In the genomic region with DNA sequence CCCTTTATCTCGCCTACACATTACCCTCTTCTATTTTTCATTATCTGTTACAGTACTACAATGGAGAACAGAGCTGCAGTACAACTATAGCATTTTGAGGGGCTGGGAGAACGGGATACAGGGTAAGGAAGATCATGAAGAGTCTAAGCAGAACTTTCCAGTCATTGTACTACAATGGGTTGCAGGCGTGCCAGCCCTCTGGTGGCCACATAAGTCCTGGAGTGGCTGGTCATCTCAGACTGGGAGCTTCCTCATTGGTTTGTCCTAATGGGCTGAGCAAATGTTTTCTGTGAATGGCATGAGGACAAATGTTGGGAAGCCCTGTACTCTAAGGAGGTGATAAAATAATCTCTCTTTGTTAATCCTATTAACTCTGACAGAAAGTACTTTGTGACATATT, we compare ENCODE assay signal across 9 cellular contexts. TPM values are rescaled to one million over a fixed set of nuclear protein-coding genes. Genes with fewer than 3 reads are reported as not detected.
DNase-seq lines count a peak whose midpoint lies in the region; ATAC-seq and TF ChIP-seq lines count a peak whose summit lies in the region.
"Had no signal": no experiment of that assay in that cellular context is flagged by ENCODE, and none has a peak within 500 bp of the region (broad histone marks: within the 10 kb centered on the region; RNA-seq: fewer than 3 reads in every experiment).

No MANE protein-coding gene starts in this region.

- H2AFZ ChIP-seq in GM23338, result no peak overlapping the region

- DNase-seq in AG09319 (ENCODE audit: extremely low read depth, low read depth) (no peak), GM23338 (ENCODE audit: low spot score) (peak; percentile 78), RWPE2 (ENCODE audit: low spot score) (no peak), iPS DF 4.7 (ENCODE audit: extremely low read depth, low spot score) (peak; percentile 30), germinal center (ENCODE audit: low spot score) (no peak)
- DNase-seq in stimulated activated naive CD4-positive, alpha-beta T cell (lab: John Stamatoyannopoulos, UW), result no peak
- DNase-seq: stimulated activated naive CD8-positive, alpha-beta T cell treated with anti-CD3 and anti-CD28 coated beads, Interleukin-15, amount 100 ng/mL, for 72 hours had no signal

- H3K27me3 ChIP-seq in GM23338 (ENCODE audit: insufficient read depth) (no peaks in the 10 kb centered on the region), RWPE2 (ENCODE audit: insufficient read depth, poor library complexity, severe bottlenecking) (no peaks in the 10 kb centered on the region)

- H3K9me2 ChIP-seq in GM23338 (ENCODE audit: insufficient read depth), result no peaks in the 10 kb centered on the region

- no peaks in the 10 kb centered on the region for H3F3A ChIP-seq in GM23338 (replicated peaks; ENCODE audit: low read depth)

- no peak overlapping the region for H3K4me2 ChIP-seq in GM23338

- H3K36me3 ChIP-seq in GM23338 (ENCODE audit: insufficient read depth) (no peaks in the 10 kb centered on the region), RWPE2 (ENCODE audit: low read depth) (no peaks in the 10 kb centered on the region)

- H3K27ac Mint-ChIP-seq in GM23338, result no peak overlapping the region
- H3K27ac Mint-ChIP-seq: stimulated activated naive CD8-positive, alpha-beta T cell treated with anti-CD3 and anti-CD28 coated beads, Interleukin-15, amount 100 ng/mL, for 72 hours had no signal

- ATAC-seq in GM23338, result peak; percentile 97
- peak; percentile 71; the same call in 1 of the 3 replicates for ATAC-seq in RWPE2 (ENCODE audit: low read depth)
- ATAC-seq in GM18873 (IDR thresholded peaks at IDR 0.05; ENCODE audit: low FRiP score, unreplicated experiment), result no peak
- no peak for ATAC-seq in GM18907 (IDR thresholded peaks at IDR 0.05; ENCODE audit: unreplicated experiment)
- ATAC-seq: stimulated activated naive CD8-positive, alpha-beta T cell treated with anti-CD3 and anti-CD28 coated beads, Interleukin-15, amount 100 ng/mL, for 72 hours had no signal

- H3K4me3 ChIP-seq in GM23338 (no peak overlapping the region), RWPE2 (ENCODE audit: severe bottlenecking) (no peak overlapping the region)

- H3K27ac ChIP-seq in GM23338 (ENCODE audit: low read depth), result no peak overlapping the region
- no peak overlapping the region for H3K27ac ChIP-seq in RWPE2 (ENCODE audit: poor library complexity, severe bottlenecking)

- H3K4me3 Mint-ChIP-seq in GM23338, result no peak overlapping the region
- H3K4me3 Mint-ChIP-seq: stimulated activated naive CD8-positive, alpha-beta T cell treated with anti-CD3 and anti-CD28 coated beads, Interleukin-15, amount 100 ng/mL, for 72 hours had no signal

- no peaks in the 10 kb centered on the region for H3K4me1 ChIP-seq in GM23338 (ENCODE audit: insufficient read depth)
- no peaks in the 10 kb centered on the region for H3K4me1 ChIP-seq in RWPE2 (ENCODE audit: insufficient read depth, poor library complexity, severe bottlenecking)

- H3K9me3 Mint-ChIP-seq in GM23338, result peaks cover 3% of the 10 kb centered on the region; the same call in 1 of the 3 replicates

- no peaks in the 10 kb centered on the region for H4K20me1 ChIP-seq in GM23338 (replicated peaks; ENCODE audit: insufficient read depth)

- peaks cover 2% of the 10 kb centered on the region for H3K9me3 ChIP-seq in RWPE2 (ENCODE audit: severe bottlenecking)

- H3K36me3 Mint-ChIP-seq in GM23338 (ENCODE audit: low read depth), result peaks cover 1% of the 10 kb centered on the region; the same call in 2 of the 3 replicates

- TF ChIP-seq CTCF in AG09319 (IDR thresholded peaks at IDR 0.05; ENCODE audit: low read depth, low read length), result peak; percentile 30
- TF ChIP-seq CTCF in GM23338 (conservative IDR thresholded peaks at IDR 0.05; ENCODE audit: low read depth in 2 of 2), result peak; percentile 74 to 81
- peak; percentile 45 for TF ChIP-seq CTCF in RWPE2 (IDR thresholded peaks at IDR 0.05; ENCODE audit: poor library complexity, severe bottlenecking)

- H3K79me2 ChIP-seq in GM23338 (replicated peaks; ENCODE audit: insufficient read depth), result no peaks in the 10 kb centered on the region

- H3K4me1 Mint-ChIP-seq in GM23338, result no peaks in the 10 kb centered on the region

- no peaks in the 10 kb centered on the region for H3K27me3 Mint-ChIP-seq in GM23338 (ENCODE audit: insufficient read depth, low read depth, poor library complexity)
- H3K27me3 Mint-ChIP-seq: stimulated activated naive CD8-positive, alpha-beta T cell treated with anti-CD3 and anti-CD28 coated beads, Interleukin-15, amount 100 ng/mL, for 72 hours had no signal

TF ChIP-seq in GM23338, 12 proteins besides CTCF, POLR2A, EP300 and RAD21:
- TF ChIP-seq CREB1 (CRISPR knock-in tag; IDR thresholded peaks at IDR 0.05; ENCODE audit: low read depth) (no peak), ZNF114 (CRISPR knock-in tag; IDR thresholded peaks at IDR 0.05) (no peak)
- TF ChIP-seq, protein P1, sequence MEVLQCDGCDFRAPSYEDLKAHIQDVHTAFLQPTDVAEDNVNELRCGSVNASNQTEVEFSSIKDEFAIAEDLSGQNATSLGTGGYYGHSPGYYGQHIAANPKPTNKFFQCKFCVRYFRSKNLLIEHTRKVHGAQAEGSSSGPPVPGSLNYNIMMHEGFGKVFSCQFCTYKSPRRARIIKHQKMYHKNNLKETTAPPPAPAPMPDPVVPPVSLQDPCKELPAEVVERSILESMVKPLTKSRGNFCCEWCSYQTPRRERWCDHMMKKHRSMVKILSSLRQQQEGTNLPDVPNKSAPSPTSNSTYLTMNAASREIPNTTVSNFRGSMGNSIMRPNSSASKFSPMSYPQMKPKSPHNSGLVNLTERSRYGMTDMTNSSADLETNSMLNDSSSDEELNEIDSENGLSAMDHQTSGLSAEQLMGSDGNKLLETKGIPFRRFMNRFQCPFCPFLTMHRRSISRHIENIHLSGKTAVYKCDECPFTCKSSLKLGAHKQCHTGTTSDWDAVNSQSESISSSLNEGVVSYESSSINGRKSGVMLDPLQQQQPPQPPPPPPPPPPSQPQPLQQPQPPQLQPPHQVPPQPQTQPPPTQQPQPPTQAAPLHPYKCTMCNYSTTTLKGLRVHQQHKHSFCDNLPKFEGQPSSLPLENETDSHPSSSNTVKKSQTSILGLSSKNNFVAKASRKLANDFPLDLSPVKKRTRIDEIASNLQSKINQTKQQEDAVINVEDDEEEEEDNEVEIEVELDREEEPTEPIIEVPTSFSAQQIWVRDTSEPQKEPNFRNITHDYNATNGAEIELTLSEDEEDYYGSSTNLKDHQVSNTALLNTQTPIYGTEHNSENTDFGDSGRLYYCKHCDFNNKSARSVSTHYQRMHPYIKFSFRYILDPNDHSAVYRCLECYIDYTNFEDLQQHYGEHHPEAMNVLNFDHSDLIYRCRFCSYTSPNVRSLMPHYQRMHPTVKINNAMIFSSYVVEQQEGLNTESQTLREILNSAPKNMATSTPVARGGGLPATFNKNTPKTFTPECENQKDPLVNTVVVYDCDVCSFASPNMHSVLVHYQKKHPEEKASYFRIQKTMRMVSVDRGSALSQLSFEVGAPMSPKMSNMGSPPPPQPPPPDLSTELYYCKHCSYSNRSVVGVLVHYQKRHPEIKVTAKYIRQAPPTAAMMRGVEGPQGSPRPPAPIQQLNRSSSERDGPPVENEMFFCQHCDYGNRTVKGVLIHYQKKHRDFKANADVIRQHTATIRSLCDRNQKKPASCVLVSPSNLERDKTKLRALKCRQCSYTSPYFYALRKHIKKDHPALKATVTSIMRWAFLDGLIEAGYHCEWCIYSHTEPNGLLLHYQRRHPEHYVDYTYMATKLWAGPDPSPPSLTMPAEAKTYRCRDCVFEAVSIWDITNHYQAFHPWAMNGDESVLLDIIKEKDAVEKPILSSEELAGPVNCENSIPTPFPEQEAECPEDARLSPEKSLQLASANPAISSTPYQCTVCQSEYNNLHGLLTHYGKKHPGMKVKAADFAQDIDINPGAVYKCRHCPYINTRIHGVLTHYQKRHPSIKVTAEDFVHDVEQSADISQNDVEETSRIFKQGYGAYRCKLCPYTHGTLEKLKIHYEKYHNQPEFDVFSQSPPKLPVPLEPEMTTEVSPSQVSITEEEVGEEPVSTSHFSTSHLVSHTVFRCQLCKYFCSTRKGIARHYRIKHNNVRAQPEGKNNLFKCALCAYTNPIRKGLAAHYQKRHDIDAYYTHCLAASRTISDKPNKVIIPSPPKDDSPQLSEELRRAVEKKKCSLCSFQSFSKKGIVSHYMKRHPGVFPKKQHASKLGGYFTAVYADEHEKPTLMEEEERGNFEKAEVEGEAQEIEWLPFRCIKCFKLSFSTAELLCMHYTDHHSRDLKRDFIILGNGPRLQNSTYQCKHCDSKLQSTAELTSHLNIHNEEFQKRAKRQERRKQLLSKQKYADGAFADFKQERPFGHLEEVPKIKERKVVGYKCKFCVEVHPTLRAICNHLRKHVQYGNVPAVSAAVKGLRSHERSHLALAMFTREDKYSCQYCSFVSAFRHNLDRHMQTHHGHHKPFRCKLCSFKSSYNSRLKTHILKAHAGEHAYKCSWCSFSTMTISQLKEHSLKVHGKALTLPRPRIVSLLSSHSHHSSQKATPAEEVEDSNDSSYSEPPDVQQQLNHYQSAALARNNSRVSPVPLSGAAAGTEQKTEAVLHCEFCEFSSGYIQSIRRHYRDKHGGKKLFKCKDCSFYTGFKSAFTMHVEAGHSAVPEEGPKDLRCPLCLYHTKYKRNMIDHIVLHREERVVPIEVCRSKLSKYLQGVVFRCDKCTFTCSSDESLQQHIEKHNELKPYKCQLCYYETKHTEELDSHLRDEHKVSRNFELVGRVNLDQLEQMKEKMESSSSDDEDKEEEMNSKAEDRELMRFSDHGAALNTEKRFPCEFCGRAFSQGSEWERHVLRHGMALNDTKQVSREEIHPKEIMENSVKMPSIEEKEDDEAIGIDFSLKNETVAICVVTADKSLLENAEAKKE (CRISPR knock-in tag; IDR thresholded peaks at IDR 0.05), result no peak
- TF ChIP-seq, protein P2, sequence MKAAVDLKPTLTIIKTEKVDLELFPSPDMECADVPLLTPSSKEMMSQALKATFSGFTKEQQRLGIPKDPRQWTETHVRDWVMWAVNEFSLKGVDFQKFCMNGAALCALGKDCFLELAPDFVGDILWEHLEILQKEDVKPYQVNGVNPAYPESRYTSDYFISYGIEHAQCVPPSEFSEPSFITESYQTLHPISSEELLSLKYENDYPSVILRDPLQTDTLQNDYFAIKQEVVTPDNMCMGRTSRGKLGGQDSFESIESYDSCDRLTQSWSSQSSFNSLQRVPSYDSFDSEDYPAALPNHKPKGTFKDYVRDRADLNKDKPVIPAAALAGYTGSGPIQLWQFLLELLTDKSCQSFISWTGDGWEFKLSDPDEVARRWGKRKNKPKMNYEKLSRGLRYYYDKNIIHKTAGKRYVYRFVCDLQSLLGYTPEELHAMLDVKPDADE (IDR thresholded peaks at IDR 0.05), result no peak
TF ChIP-seq in GM23338: peak in this region for 0.

RNA-seq across cellular contexts. Expression of gene TMEM106B, which starts 33.0 kb away (rescaled TPM):
- 36.1 and 42.8 TPM in 2 replicates for total RNA-seq in GM23338 (2014; rRNA removed; shearing (Covaris generic))
- polyA plus RNA-seq in GM23338 (2016; fragmentation: Nextera tagmentation; extraction: Ambion mirVana), result 20.1 and 21.1 TPM in 2 replicates

Comparison
In these comparisons a context has a peak if more than half of its experiments do, and no peak if none do; other contexts are left out.
1. DNase-seq: peak in GM23338 (single experiment) and iPS DF 4.7 (single experiment); none in AG09319 (single experiment), RWPE2 (single experiment), stimulated activated naive CD4-positive, alpha-beta T cell (0 of 6) and germinal center (single experiment).
2. ATAC-seq: peak in GM23338 (single experiment) and RWPE2 (single experiment); none in GM18873 (single experiment) and GM18907 (single experiment).
3. Peak in every context shown above with its lines, with median percentiles within 50 percentile points of each other: CTCF ChIP-seq.